Comparison of ENCODE assay signal across 1 cellular context in the genomic region with DNA sequence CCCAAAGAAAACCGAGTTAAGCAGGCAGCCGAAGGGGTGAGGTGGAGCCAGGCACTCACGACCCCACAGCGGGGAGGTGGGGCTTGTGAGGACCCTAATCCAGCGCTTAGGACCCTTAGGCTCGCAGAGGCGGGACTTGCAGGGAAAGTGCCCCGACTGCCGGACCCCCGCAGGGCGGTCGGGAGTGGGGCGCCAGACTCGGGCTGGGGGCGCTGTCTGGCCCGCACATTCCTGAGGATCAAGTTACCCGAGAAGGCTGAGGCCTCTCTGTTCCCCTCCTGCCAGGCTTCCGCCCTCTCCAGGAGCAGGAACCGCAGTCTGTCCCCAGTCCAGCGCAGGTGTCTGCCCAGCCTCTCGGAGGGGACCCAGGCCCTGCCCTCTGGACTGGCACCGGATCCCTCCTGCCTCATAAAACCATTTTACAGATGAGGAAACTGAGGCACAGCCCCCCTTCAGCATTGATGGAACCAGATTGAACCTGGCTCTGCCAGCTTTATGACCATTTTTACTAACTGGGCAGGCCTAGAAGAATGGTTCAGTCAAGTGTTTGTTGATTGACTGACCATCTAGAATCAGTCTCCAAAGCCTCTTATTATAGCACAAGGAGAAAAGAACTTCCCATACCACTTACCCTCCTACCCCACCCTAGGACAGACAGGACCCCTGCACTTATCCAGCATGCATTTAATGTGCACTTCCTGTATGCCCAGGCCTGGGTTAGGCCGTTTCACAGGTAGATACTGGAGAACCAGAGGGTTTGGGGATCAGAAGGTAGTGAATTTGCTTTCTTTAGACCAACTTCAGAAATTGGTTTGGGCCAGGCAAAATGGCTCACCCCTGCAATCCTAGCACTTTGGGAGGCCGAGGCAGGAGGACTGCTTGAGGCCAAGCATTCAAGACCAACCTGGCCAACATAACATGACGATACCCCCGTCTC.
TF ChIP-seq lines count a peak whose summit lies in the region.

No MANE protein-coding gene starts in this region.

TF ChIP-seq in GM23338, 12 proteins besides CTCF, POLR2A, EP300 and RAD21 (continued from another document):
- TF ChIP-seq, protein P1, sequence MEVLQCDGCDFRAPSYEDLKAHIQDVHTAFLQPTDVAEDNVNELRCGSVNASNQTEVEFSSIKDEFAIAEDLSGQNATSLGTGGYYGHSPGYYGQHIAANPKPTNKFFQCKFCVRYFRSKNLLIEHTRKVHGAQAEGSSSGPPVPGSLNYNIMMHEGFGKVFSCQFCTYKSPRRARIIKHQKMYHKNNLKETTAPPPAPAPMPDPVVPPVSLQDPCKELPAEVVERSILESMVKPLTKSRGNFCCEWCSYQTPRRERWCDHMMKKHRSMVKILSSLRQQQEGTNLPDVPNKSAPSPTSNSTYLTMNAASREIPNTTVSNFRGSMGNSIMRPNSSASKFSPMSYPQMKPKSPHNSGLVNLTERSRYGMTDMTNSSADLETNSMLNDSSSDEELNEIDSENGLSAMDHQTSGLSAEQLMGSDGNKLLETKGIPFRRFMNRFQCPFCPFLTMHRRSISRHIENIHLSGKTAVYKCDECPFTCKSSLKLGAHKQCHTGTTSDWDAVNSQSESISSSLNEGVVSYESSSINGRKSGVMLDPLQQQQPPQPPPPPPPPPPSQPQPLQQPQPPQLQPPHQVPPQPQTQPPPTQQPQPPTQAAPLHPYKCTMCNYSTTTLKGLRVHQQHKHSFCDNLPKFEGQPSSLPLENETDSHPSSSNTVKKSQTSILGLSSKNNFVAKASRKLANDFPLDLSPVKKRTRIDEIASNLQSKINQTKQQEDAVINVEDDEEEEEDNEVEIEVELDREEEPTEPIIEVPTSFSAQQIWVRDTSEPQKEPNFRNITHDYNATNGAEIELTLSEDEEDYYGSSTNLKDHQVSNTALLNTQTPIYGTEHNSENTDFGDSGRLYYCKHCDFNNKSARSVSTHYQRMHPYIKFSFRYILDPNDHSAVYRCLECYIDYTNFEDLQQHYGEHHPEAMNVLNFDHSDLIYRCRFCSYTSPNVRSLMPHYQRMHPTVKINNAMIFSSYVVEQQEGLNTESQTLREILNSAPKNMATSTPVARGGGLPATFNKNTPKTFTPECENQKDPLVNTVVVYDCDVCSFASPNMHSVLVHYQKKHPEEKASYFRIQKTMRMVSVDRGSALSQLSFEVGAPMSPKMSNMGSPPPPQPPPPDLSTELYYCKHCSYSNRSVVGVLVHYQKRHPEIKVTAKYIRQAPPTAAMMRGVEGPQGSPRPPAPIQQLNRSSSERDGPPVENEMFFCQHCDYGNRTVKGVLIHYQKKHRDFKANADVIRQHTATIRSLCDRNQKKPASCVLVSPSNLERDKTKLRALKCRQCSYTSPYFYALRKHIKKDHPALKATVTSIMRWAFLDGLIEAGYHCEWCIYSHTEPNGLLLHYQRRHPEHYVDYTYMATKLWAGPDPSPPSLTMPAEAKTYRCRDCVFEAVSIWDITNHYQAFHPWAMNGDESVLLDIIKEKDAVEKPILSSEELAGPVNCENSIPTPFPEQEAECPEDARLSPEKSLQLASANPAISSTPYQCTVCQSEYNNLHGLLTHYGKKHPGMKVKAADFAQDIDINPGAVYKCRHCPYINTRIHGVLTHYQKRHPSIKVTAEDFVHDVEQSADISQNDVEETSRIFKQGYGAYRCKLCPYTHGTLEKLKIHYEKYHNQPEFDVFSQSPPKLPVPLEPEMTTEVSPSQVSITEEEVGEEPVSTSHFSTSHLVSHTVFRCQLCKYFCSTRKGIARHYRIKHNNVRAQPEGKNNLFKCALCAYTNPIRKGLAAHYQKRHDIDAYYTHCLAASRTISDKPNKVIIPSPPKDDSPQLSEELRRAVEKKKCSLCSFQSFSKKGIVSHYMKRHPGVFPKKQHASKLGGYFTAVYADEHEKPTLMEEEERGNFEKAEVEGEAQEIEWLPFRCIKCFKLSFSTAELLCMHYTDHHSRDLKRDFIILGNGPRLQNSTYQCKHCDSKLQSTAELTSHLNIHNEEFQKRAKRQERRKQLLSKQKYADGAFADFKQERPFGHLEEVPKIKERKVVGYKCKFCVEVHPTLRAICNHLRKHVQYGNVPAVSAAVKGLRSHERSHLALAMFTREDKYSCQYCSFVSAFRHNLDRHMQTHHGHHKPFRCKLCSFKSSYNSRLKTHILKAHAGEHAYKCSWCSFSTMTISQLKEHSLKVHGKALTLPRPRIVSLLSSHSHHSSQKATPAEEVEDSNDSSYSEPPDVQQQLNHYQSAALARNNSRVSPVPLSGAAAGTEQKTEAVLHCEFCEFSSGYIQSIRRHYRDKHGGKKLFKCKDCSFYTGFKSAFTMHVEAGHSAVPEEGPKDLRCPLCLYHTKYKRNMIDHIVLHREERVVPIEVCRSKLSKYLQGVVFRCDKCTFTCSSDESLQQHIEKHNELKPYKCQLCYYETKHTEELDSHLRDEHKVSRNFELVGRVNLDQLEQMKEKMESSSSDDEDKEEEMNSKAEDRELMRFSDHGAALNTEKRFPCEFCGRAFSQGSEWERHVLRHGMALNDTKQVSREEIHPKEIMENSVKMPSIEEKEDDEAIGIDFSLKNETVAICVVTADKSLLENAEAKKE (CRISPR knock-in tag; IDR thresholded peaks at IDR 0.05) = no peak
- TF ChIP-seq ZNF114 (CRISPR knock-in tag; IDR thresholded peaks at IDR 0.05) = no peak
- no peak for TF ChIP-seq STAT1 (IDR thresholded peaks at IDR 0.05; ENCODE audit: unreplicated experiment)
- peak; percentile 64 for TF ChIP-seq POLR2AphosphoS5 (IDR thresholded peaks at IDR 0.05; ENCODE audit: low read depth)
- TF ChIP-seq, protein P2, sequence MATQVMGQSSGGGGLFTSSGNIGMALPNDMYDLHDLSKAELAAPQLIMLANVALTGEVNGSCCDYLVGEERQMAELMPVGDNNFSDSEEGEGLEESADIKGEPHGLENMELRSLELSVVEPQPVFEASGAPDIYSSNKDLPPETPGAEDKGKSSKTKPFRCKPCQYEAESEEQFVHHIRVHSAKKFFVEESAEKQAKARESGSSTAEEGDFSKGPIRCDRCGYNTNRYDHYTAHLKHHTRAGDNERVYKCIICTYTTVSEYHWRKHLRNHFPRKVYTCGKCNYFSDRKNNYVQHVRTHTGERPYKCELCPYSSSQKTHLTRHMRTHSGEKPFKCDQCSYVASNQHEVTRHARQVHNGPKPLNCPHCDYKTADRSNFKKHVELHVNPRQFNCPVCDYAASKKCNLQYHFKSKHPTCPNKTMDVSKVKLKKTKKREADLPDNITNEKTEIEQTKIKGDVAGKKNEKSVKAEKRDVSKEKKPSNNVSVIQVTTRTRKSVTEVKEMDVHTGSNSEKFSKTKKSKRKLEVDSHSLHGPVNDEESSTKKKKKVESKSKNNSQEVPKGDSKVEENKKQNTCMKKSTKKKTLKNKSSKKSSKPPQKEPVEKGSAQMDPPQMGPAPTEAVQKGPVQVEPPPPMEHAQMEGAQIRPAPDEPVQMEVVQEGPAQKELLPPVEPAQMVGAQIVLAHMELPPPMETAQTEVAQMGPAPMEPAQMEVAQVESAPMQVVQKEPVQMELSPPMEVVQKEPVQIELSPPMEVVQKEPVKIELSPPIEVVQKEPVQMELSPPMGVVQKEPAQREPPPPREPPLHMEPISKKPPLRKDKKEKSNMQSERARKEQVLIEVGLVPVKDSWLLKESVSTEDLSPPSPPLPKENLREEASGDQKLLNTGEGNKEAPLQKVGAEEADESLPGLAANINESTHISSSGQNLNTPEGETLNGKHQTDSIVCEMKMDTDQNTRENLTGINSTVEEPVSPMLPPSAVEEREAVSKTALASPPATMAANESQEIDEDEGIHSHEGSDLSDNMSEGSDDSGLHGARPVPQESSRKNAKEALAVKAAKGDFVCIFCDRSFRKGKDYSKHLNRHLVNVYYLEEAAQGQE (IDR thresholded peaks at IDR 0.05; ENCODE audit: unreplicated experiment) = no peak
- TF ChIP-seq, protein P3, sequence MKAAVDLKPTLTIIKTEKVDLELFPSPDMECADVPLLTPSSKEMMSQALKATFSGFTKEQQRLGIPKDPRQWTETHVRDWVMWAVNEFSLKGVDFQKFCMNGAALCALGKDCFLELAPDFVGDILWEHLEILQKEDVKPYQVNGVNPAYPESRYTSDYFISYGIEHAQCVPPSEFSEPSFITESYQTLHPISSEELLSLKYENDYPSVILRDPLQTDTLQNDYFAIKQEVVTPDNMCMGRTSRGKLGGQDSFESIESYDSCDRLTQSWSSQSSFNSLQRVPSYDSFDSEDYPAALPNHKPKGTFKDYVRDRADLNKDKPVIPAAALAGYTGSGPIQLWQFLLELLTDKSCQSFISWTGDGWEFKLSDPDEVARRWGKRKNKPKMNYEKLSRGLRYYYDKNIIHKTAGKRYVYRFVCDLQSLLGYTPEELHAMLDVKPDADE (IDR thresholded peaks at IDR 0.05) = peak; percentile 76; the same call in 1 of the 2 replicates
- no peak for TF ChIP-seq EZH2 (IDR thresholded peaks at IDR 0.05; ENCODE audit: low read depth, unreplicated experiment)
- no peak for TF ChIP-seq JUNB (IDR thresholded peaks at IDR 0.05; ENCODE audit: unreplicated experiment)
- TF ChIP-seq ZNF331 (CRISPR knock-in tag; IDR thresholded peaks at IDR 0.05; ENCODE audit: low read depth) = no peak
